16 cellular contexts compared by ENCODE assay signal in the genomic region with DNA sequence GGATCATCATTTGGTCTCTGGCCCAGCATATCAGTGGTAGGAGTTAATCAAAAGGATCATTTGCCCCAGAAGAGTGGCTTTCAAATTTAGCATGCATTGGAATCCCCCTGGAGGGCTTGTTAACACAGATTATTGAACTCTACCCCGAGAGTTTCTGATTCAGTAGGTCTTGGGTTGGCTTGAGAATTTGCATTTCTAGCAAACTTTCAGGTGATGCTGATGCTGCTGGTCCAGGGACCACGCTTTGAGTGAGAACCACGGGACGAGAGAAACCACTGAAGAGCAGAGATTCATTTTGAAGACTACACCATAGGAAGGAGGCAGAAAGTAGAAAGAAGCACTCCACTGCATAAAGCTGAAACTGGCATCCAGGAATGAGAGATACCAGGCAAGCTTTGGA.
DNase-seq lines count a peak whose midpoint lies in the region; ATAC-seq and TF ChIP-seq lines count a peak whose summit lies in the region.
"Had no signal": no experiment of that assay in that cellular context is flagged by ENCODE, and none has a peak within 500 bp of the region (broad histone marks: within the 10 kb centered on the region; RNA-seq: fewer than 3 reads in every experiment).

No MANE protein-coding gene starts in this region.

- no peak overlapping the region for H3K4me3 Mint-ChIP-seq in CD8-positive, alpha-beta memory T cell
- H3K4me3 Mint-ChIP-seq: central memory CD8-positive, alpha-beta T cell; nephron had no signal

- 82% methylated on average over 4 of the region's 4 CpGs for WGBS in right cardiac atrium
- 80 to 92% methylated on average over 4 of the region's 4 CpGs for WGBS in gastroesophageal sphincter (ENCODE audit: low coverage in 1 of 2), 2 donors

- H3K27me3 ChIP-seq in right cardiac atrium (ENCODE audit: control insufficient read depth, insufficient read depth) = no peaks in the 10 kb centered on the region
- no peaks in the 10 kb centered on the region for H3K27me3 ChIP-seq in CD8-positive, alpha-beta memory T cell (ENCODE audit: insufficient read depth, low read length, poor library complexity, severe bottlenecking)
- no peaks in the 10 kb centered on the region for H3K27me3 ChIP-seq in gastroesophageal sphincter

- POLR2A ChIA-PET in CD8-positive, alpha-beta memory T cell (lab: Charles Lee) = no interaction called here

- intact Hi-C loops in right cardiac atrium (cut with DNase I) = no loop called here

- H3K9me3 ChIP-seq in right cardiac atrium (ENCODE audit: control insufficient read depth, low read length) (no peaks in the 10 kb centered on the region), gastroesophageal sphincter (no peaks in the 10 kb centered on the region)
- H3K9me3 ChIP-seq in CD8-positive, alpha-beta memory T cell (ENCODE audit: low read length) = no peaks in the 10 kb centered on the region

- H3K4me1 Mint-ChIP-seq in CD8-positive, alpha-beta memory T cell = peaks cover 26 to 33% (median 30%) of the 10 kb centered on the region in 3 donors
- H3K4me1 Mint-ChIP-seq: nephron had no signal

- no peak for DNase-seq in right cardiac atrium
- DNase-seq in CD8-positive, alpha-beta memory T cell = no peak
- DNase-seq in stimulated activated CD4-positive, alpha-beta T cell treated with anti-CD3 and anti-CD28 coated beads, Interleukin-2, amount 100 ng/mL, for 48 hours = no peak
- DNase-seq: activated effector memory CD4-positive, alpha-beta T cell treated with Interleukin-2 at 50 U/mL for 16 hours; RPMI8226; small intestine; stimulated activated CD8-positive, alpha-beta memory T cell treated with anti-CD3 and anti-CD28 coated beads, Interleukin-4, amount 100 ng/mL, for 48 hours had no signal

- ATAC-seq in GM18502 (IDR thresholded peaks at IDR 0.05; ENCODE audit: poor library complexity, unreplicated experiment) = peak; percentile 77
- ATAC-seq in GM19397 (IDR thresholded peaks at IDR 0.05; ENCODE audit: unreplicated experiment) = peak; percentile 72
- peak; percentile 83 for ATAC-seq in HG02852 (IDR thresholded peaks at IDR 0.05; ENCODE audit: unreplicated experiment)
- peak; percentile 66 for ATAC-seq in HG03520 (IDR thresholded peaks at IDR 0.05; ENCODE audit: unreplicated experiment)
- no peak for ATAC-seq in right cardiac atrium
- no peak for ATAC-seq in gastroesophageal sphincter

- H3K27ac Mint-ChIP-seq in CD8-positive, alpha-beta memory T cell = peak overlapping the region in 2 of 8 donors; percentile 46 to 82
- H3K27ac Mint-ChIP-seq: nephron had no signal

- no peaks in the 10 kb centered on the region for H3K27me3 Mint-ChIP-seq in CD8-positive, alpha-beta memory T cell
- H3K27me3 Mint-ChIP-seq: central memory CD8-positive, alpha-beta T cell had no signal

- H3K36me3 Mint-ChIP-seq in CD8-positive, alpha-beta memory T cell = peaks cover 0 to 1% (median 0%) of the 10 kb centered on the region in 3 donors

- H3K27ac ChIP-seq in right cardiac atrium (ENCODE audit: low read length) (no peak overlapping the region), gastroesophageal sphincter (no peak overlapping the region)
- H3K27ac ChIP-seq in CD8-positive, alpha-beta memory T cell (ENCODE audit: low read depth, low read length) = no peak overlapping the region
- H3K27ac ChIP-seq: KMS-11, VCaP had no signal

- no peaks in the 10 kb centered on the region for H3K9me3 Mint-ChIP-seq in CD8-positive, alpha-beta memory T cell

- H3K4me1 ChIP-seq in right cardiac atrium (ENCODE audit: control insufficient read depth, insufficient read depth, low read length) = peaks cover 3% of the 10 kb centered on the region
- peaks cover 8% of the 10 kb centered on the region for H3K4me1 ChIP-seq in CD8-positive, alpha-beta memory T cell (ENCODE audit: insufficient read depth, low read length)
- H3K4me1 ChIP-seq in gastroesophageal sphincter = no peaks in the 10 kb centered on the region

- no peak for TF ChIP-seq CTCF in gastroesophageal sphincter (IDR thresholded peaks at IDR 0.05)

- TF ChIP-seq POLR2A in gastroesophageal sphincter (IDR thresholded peaks at IDR 0.05) = no peak

- no peak for TF ChIP-seq EP300 in gastroesophageal sphincter (IDR thresholded peaks at IDR 0.05)

- no peaks in the 10 kb centered on the region for H3K36me3 ChIP-seq in CD8-positive, alpha-beta memory T cell (ENCODE audit: insufficient read depth, low read length)
- H3K36me3 ChIP-seq in gastroesophageal sphincter = no peaks in the 10 kb centered on the region

- CTCF ChIA-PET in CD8-positive, alpha-beta memory T cell (lab: Charles Lee) = no interaction called here

- H3K4me3 ChIP-seq in right cardiac atrium (ENCODE audit: low read length) = no peak overlapping the region
- no peak overlapping the region for H3K4me3 ChIP-seq in CD8-positive, alpha-beta memory T cell (ENCODE audit: low read length)
- H3K4me3 ChIP-seq in gastroesophageal sphincter = no peak overlapping the region

Comparison
In these comparisons a context has a peak if more than half of its experiments do, and no peak if none do; other contexts are left out.
1. ATAC-seq: peak in GM18502 (single experiment), GM19397 (single experiment), HG02852 (single experiment) and HG03520 (single experiment); none in right cardiac atrium (0 of 2) and gastroesophageal sphincter (single experiment).